In genomic region chr21:42009018-42009830, GRCh38 we compare ENCODE assay signal across 1 cellular context.
A peak's percentile ranks its signal among the peaks of the same experiment; 100 is the strongest.
TF ChIP-seq lines count a peak whose summit lies in the region.

No MANE protein-coding gene starts in this region.

TF ChIP-seq in HepG2, 621 proteins besides CTCF, POLR2A, EP300 and RAD21 (continued from another document and continues in another):
- TF ChIP-seq ZBTB34 (CRISPR knock-in tag; IDR thresholded peaks at IDR 0.05), result no peak
- TF ChIP-seq RORA (CRISPR knock-in tag; IDR thresholded peaks at IDR 0.05), result no peak
- no peak for TF ChIP-seq ZSCAN31 (CRISPR knock-in tag; IDR thresholded peaks at IDR 0.05; ENCODE audit: low read depth)
- TF ChIP-seq SIN3B (IDR thresholded peaks at IDR 0.05; ENCODE audit: low read length), result no peak
- TF ChIP-seq PITX1 (CRISPR knock-in tag; IDR thresholded peaks at IDR 0.05), result no peak
- no peak for TF ChIP-seq PRDM15 (CRISPR knock-in tag; IDR thresholded peaks at IDR 0.05)
- no peak for TF ChIP-seq AKAP8 (CRISPR knock-in tag; IDR thresholded peaks at IDR 0.05)
- TF ChIP-seq MBNL3 (CRISPR knock-in tag; conservative IDR thresholded peaks at IDR 0.05), result no peak
- no peak for TF ChIP-seq HNRNPL (IDR thresholded peaks at IDR 0.05; ENCODE audit: low read depth, low read length)
- no peak for TF ChIP-seq NFE2L1 (CRISPR knock-in tag; IDR thresholded peaks at IDR 0.05; ENCODE audit: borderline replicate concordance)
- no peak for TF ChIP-seq KMT2B (CRISPR knock-in tag; IDR thresholded peaks at IDR 0.05)
- no peak for TF ChIP-seq ARHGAP35 (CRISPR knock-in tag; IDR thresholded peaks at IDR 0.05; ENCODE audit: borderline replicate concordance)
- TF ChIP-seq ZNF33A (CRISPR knock-in tag; IDR thresholded peaks at IDR 0.05; ENCODE audit: borderline replicate concordance), result no peak
- peak; percentile 48; the same call in 1 of the 2 replicates for TF ChIP-seq MTERF4 (CRISPR knock-in tag; IDR thresholded peaks at IDR 0.05)
- TF ChIP-seq ZBTB25 (CRISPR knock-in tag; IDR thresholded peaks at IDR 0.05), result no peak
- no peak for TF ChIP-seq RFXANK (CRISPR knock-in tag; IDR thresholded peaks at IDR 0.05)
- no peak for TF ChIP-seq FOXO4 (CRISPR knock-in tag; conservative IDR thresholded peaks at IDR 0.05)
- no peak for TF ChIP-seq ELF1 (CRISPR knock-in tag; IDR thresholded peaks at IDR 0.05)
- no peak for TF ChIP-seq ZFP1 (CRISPR knock-in tag; IDR thresholded peaks at IDR 0.05)
- TF ChIP-seq KAT2B (IDR thresholded peaks at IDR 0.05; ENCODE audit: borderline replicate concordance, low read depth, low read length), result no peak
- TF ChIP-seq KLF6 (CRISPR knock-in tag; IDR thresholded peaks at IDR 0.05), result no peak
- no peak for TF ChIP-seq NR2F1 (CRISPR knock-in tag; IDR thresholded peaks at IDR 0.05)
- peak; percentile 63; the same call in 1 of the 2 replicates for TF ChIP-seq CBFB (CRISPR knock-in tag; IDR thresholded peaks at IDR 0.05)
- no peak for TF ChIP-seq TAF1 (CRISPR knock-in tag; IDR thresholded peaks at IDR 0.05)
- no peak for TF ChIP-seq ZBTB4 (CRISPR knock-in tag; IDR thresholded peaks at IDR 0.05; ENCODE audit: borderline replicate concordance)
- TF ChIP-seq PLRG1 (conservative IDR thresholded peaks at IDR 0.05), result no peak
- TF ChIP-seq FOXP1 (IDR thresholded peaks at IDR 0.05), result no peak
- no peak for TF ChIP-seq FOXP1 (CRISPR knock-in tag; IDR thresholded peaks at IDR 0.05)
- TF ChIP-seq CBX1 (IDR thresholded peaks at IDR 0.05; ENCODE audit: low read depth), result no peak
- no peak for TF ChIP-seq ZNF839 (CRISPR knock-in tag; IDR thresholded peaks at IDR 0.05; ENCODE audit: borderline replicate concordance)
- TF ChIP-seq HNF4G (IDR thresholded peaks at IDR 0.05; ENCODE audit: borderline replicate concordance, low read depth, low read length), result no peak
- TF ChIP-seq HNF4G (CRISPR knock-in tag; IDR thresholded peaks at IDR 0.05; ENCODE audit: borderline replicate concordance, low read depth), result no peak
- TF ChIP-seq ZNF776 (CRISPR knock-in tag; IDR thresholded peaks at IDR 0.05), result no peak; the same call in 1 of the 2 replicates
- no peak for TF ChIP-seq ATF5 (CRISPR knock-in tag; IDR thresholded peaks at IDR 0.05; ENCODE audit: low read depth)
- TF ChIP-seq CBX5 (CRISPR knock-in tag; IDR thresholded peaks at IDR 0.05; ENCODE audit: borderline replicate concordance), result no peak
- no peak for TF ChIP-seq MXD4 (CRISPR knock-in tag; IDR thresholded peaks at IDR 0.05)
- no peak for TF ChIP-seq ZBTB1 (CRISPR knock-in tag; IDR thresholded peaks at IDR 0.05; ENCODE audit: borderline replicate concordance)
- 0 out of 2 replicates have a peak, but pooled peaks have one; percentile 1 for TF ChIP-seq KLF12 (CRISPR knock-in tag; IDR thresholded peaks at IDR 0.05; ENCODE audit: borderline replicate concordance)
- TF ChIP-seq MYNN (CRISPR knock-in tag; IDR thresholded peaks at IDR 0.05; ENCODE audit: low read depth), result no peak
- no peak for TF ChIP-seq CC2D1A (CRISPR knock-in tag; IDR thresholded peaks at IDR 0.05)
- TF ChIP-seq ZFY (CRISPR knock-in tag; IDR thresholded peaks at IDR 0.05), result peak; percentile 87; the same call in 1 of the 2 replicates
- no peak for TF ChIP-seq ZNF138 (CRISPR knock-in tag; IDR thresholded peaks at IDR 0.05; ENCODE audit: low read depth)
- TF ChIP-seq ZNF362 (CRISPR knock-in tag; IDR thresholded peaks at IDR 0.05; ENCODE audit: borderline replicate concordance), result no peak
